ENCODE assay signal across 8 cellular contexts in genomic region chr1:9784508-9785133, GRCh38. TPM values are rescaled to one million over a fixed set of nuclear protein-coding genes. Genes with fewer than 3 reads are reported as not detected.
DNase-seq lines count a peak whose midpoint lies in the region; ATAC-seq and TF ChIP-seq lines count a peak whose summit lies in the region.

No MANE protein-coding gene starts in this region.

- ATAC-seq in HG02678 (IDR thresholded peaks at IDR 0.05; ENCODE audit: unreplicated experiment) = no peak
- ATAC-seq in HG02970 (IDR thresholded peaks at IDR 0.05; ENCODE audit: low FRiP score, unreplicated experiment) = no peak

- DNase-seq in COLO829 (ENCODE audit: low spot score) = peak; percentile 46
- peak; percentile 58 for DNase-seq in HT1080 (ENCODE audit: low read depth)
- peak; percentile 66 for DNase-seq in RKO (ENCODE audit: low spot score)
- DNase-seq in activated T-helper 2 cell treated with anti-CD3 and anti-CD28 coated beads, Interferon-gamma antibody, Interleukin-2, Interleukin-4, amounts not matched to agents 10 μg/mL and 5 μg/mL and 100 μg/mL, durations not matched to agents 14 hours and 24 hours and 36 hours (ENCODE audit: low spot score) = peak; percentile 55
- DNase-seq in glutamatergic neuron = peak; percentile 46
- peak; percentile 45 to 53 for DNase-seq in stimulated activated CD4-positive, alpha-beta T cell treated with anti-CD3 and anti-CD28 coated beads, Interleukin-1b, Interleukin-23, amount 100 ng/mL, for 4 hours (ENCODE audit: low read depth in 2 of 2)

- no peak overlapping the region for H3K4me3 Mint-ChIP-seq in activated T-helper 2 cell treated with anti-CD3 and anti-CD28 coated beads, Interferon-gamma antibody, Interleukin-2, Interleukin-4, amounts not matched to agents 10 μg/mL and 5 μg/mL and 100 μg/mL, durations not matched to agents 14 hours and 24 hours and 36 hours (ENCODE audit: low read depth)
- H3K4me3 Mint-ChIP-seq in glutamatergic neuron (ENCODE audit: unreplicated experiment) = no peak overlapping the region

- H3K36me3 Mint-ChIP-seq in activated T-helper 2 cell treated with anti-CD3 and anti-CD28 coated beads, Interferon-gamma antibody, Interleukin-2, Interleukin-4, amounts not matched to agents 10 μg/mL and 5 μg/mL and 100 μg/mL, durations not matched to agents 14 hours and 24 hours and 36 hours (ENCODE audit: low read depth) = peaks cover 13% of the 10 kb centered on the region
- no peaks in the 10 kb centered on the region for H3K36me3 Mint-ChIP-seq in glutamatergic neuron (ENCODE audit: unreplicated experiment)

- intact Hi-C loops in activated T-helper 2 cell treated with anti-CD3 and anti-CD28 coated beads, Interferon-gamma antibody, Interleukin-2, Interleukin-4, amounts not matched to agents 10 μg/mL and 5 μg/mL and 100 μg/mL, durations not matched to agents 14 hours and 24 hours and 36 hours (cut with micrococcal nuclease) = loop anchor here (1.0 to 5.0 kb wide), 2 partner anchors 38 to 83 kb away; partner anchors contain the start of gene CLSTN1

- H3K27me3 Mint-ChIP-seq in activated T-helper 2 cell treated with anti-CD3 and anti-CD28 coated beads, Interferon-gamma antibody, Interleukin-2, Interleukin-4, amounts not matched to agents 10 μg/mL and 5 μg/mL and 100 μg/mL, durations not matched to agents 14 hours and 24 hours and 36 hours (ENCODE audit: low read depth) = no peaks in the 10 kb centered on the region
- peaks cover 5% of the 10 kb centered on the region for H3K27me3 Mint-ChIP-seq in glutamatergic neuron (ENCODE audit: unreplicated experiment)

- no peaks in the 10 kb centered on the region for H3K9me3 Mint-ChIP-seq in activated T-helper 2 cell treated with anti-CD3 and anti-CD28 coated beads, Interferon-gamma antibody, Interleukin-2, Interleukin-4, amounts not matched to agents 10 μg/mL and 5 μg/mL and 100 μg/mL, durations not matched to agents 14 hours and 24 hours and 36 hours
- H3K9me3 Mint-ChIP-seq in glutamatergic neuron (ENCODE audit: unreplicated experiment) = no peaks in the 10 kb centered on the region

- H3K27ac Mint-ChIP-seq in activated T-helper 2 cell treated with anti-CD3 and anti-CD28 coated beads, Interferon-gamma antibody, Interleukin-2, Interleukin-4, amounts not matched to agents 10 μg/mL and 5 μg/mL and 100 μg/mL, durations not matched to agents 14 hours and 24 hours and 36 hours = no peak overlapping the region
- no peak overlapping the region for H3K27ac Mint-ChIP-seq in glutamatergic neuron (ENCODE audit: unreplicated experiment)

- peak; percentile 77 for TF ChIP-seq CTCF in glutamatergic neuron (IDR thresholded peaks at IDR 0.05; ENCODE audit: partially characterized antibody, unreplicated experiment)

- peaks cover 26% of the 10 kb centered on the region for H3K4me1 Mint-ChIP-seq in activated T-helper 2 cell treated with anti-CD3 and anti-CD28 coated beads, Interferon-gamma antibody, Interleukin-2, Interleukin-4, amounts not matched to agents 10 μg/mL and 5 μg/mL and 100 μg/mL, durations not matched to agents 14 hours and 24 hours and 36 hours (ENCODE audit: low read depth)
- H3K4me1 Mint-ChIP-seq in glutamatergic neuron (ENCODE audit: low read depth, unreplicated experiment) = peaks cover 10% of the 10 kb centered on the region

RNA-seq across cellular contexts. Expression of gene CLSTN1, which starts 39.1 kb away (rescaled TPM):
- 68.9 and 72.2 TPM in 2 replicates for total RNA-seq in HT1080 (2014; rRNA removed; shearing (Covaris generic))
- 69.1 and 72.1 TPM in 2 replicates for polyA plus RNA-seq in HT1080 (2015; cell fraction: cytosol; rRNA removed)
- polyA plus RNA-seq in HT1080 (2015; cell fraction: nucleus; rRNA removed) = 146 and 159 TPM in 2 replicates
- 46.5 and 48.8 TPM in 2 replicates for total RNA-seq in activated T-helper 2 cell treated with anti-CD3 and anti-CD28 coated beads, Interferon-gamma antibody, Interleukin-2, Interleukin-4, amounts not matched to agents 10 μg/mL and 5 μg/mL and 100 μg/mL, durations not matched to agents 14 hours and 24 hours and 36 hours
- total RNA-seq in glutamatergic neuron (ENCODE audit: unreplicated experiment) = 139 TPM
